ENCODE assay signal across 19 cellular contexts in the genomic region with DNA sequence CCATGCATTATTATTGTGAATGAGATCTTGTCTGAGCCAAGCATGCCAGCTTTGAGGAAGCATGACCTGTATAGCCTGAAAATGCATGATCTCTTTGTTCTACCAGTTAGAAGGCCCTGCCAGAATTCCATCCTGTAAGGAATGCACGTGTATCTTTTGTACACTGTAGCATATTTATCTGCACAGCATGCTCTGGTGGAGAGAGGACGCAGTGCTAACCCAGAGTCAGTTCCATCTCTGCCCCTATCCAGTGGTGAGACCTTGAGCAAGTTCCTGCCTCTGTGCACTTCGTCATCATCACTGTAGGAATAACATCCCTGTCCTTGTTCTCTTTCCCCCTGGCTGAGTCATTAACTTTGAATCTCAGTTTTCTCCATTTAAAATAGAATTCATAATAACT.
DNase-seq lines count a peak whose midpoint lies in the region; TF ChIP-seq lines count a peak whose summit lies in the region.
"Had no signal": no experiment of that assay in that cellular context is flagged by ENCODE, and none has a peak within 500 bp of the region (broad histone marks: within the 10 kb centered on the region; RNA-seq: fewer than 3 reads in every experiment).

No MANE protein-coding gene starts in this region.

- H3K27ac ChIP-seq in trophoblast cell (ENCODE audit: low read depth, low read length) (no peak overlapping the region), neural progenitor cell (no peak overlapping the region)
- H3K27ac ChIP-seq: BLaER1 had no signal

- H3K27me3 Mint-ChIP-seq in neural progenitor cell (ENCODE audit: insufficient read depth, low read depth): peaks cover 10% of the 10 kb centered on the region

- no peak overlapping the region for H3K18ac ChIP-seq in trophoblast cell (ENCODE audit: low read length)

- no peaks in the 10 kb centered on the region for H3K9me3 ChIP-seq in trophoblast cell (ENCODE audit: insufficient read depth, low read depth, low read length)
- H3K9me3 ChIP-seq in neural progenitor cell (ENCODE audit: low read depth): no peaks in the 10 kb centered on the region
- H3K9me3 ChIP-seq: BLaER1 had no signal

- H3K4me3 ChIP-seq in choroid plexus epithelial cell (ENCODE audit: low read depth, low read length): no peak overlapping the region
- no peak overlapping the region for H3K4me3 ChIP-seq in trophoblast cell (ENCODE audit: low read depth, low read length)
- H3K4me3 ChIP-seq in neural progenitor cell: no peak overlapping the region
- H3K4me3 ChIP-seq: BLaER1 had no signal

- H4K12ac ChIP-seq in trophoblast cell (ENCODE audit: low read depth, low read length): no peak overlapping the region

- H2BK120ac ChIP-seq in trophoblast cell (ENCODE audit: insufficient read depth, low read length, poor library complexity): no peak overlapping the region

- no peak overlapping the region for H2BK5ac ChIP-seq in trophoblast cell (ENCODE audit: low read depth, low read length, poor library complexity)

- TF ChIP-seq CTCF in choroid plexus epithelial cell (conservative IDR thresholded peaks at IDR 0.05; ENCODE audit: low read depth, low read length) (no peak), neural progenitor cell (IDR thresholded peaks at IDR 0.05) (no peak)

- no peak overlapping the region for H3K4me3 Mint-ChIP-seq in neural progenitor cell
- H3K4me3 Mint-ChIP-seq: CD14-positive monocyte; CD4-positive, alpha-beta memory T cell; HFFc6; IgD-negative memory B cell had no signal

- H2AK5ac ChIP-seq in trophoblast cell (ENCODE audit: low read length): no peak overlapping the region

- H3K4ac ChIP-seq in trophoblast cell (ENCODE audit: low read depth, low read length): no peak overlapping the region

- H2AFZ ChIP-seq in trophoblast cell (ENCODE audit: insufficient read depth, low read length, poor library complexity) (no peak overlapping the region), neural progenitor cell (replicated peaks) (no peak overlapping the region)

- H3K4me1 Mint-ChIP-seq in neural progenitor cell: no peaks in the 10 kb centered on the region
- H3K4me1 Mint-ChIP-seq: CD14-positive monocyte had no signal

- in situ Hi-C loops in SK-MEL-5 (cut with HindIII; ENCODE audit: low pct_unique_long_range_greater_than_20kb, low sequenced_read_pairs): no loop called here

- H3K79me2 ChIP-seq in trophoblast cell (ENCODE audit: control insufficient read depth, insufficient read depth, low read length, poor library complexity): no peaks in the 10 kb centered on the region
- no peaks in the 10 kb centered on the region for H3K79me2 ChIP-seq in neural progenitor cell (ENCODE audit: low read depth)

- no peak overlapping the region for H2BK12ac ChIP-seq in trophoblast cell (ENCODE audit: low read length)

- H3K4me2 ChIP-seq in trophoblast cell (ENCODE audit: low read length) (no peak overlapping the region), neural progenitor cell (no peak overlapping the region)
- H3K4me2 ChIP-seq: BLaER1 had no signal

- H3K23ac ChIP-seq in trophoblast cell (ENCODE audit: low read length): no peak overlapping the region

- no peak overlapping the region for H4K91ac ChIP-seq in trophoblast cell (ENCODE audit: low read depth, low read length)

- DNase-seq in EH (ENCODE audit: low read depth) (peak; percentile 8), SK-MEL-5 (ENCODE audit: low read depth, low spot score) (peak; percentile 49), choroid plexus epithelial cell (ENCODE audit: low read depth) (peak; percentile 3), trophoblast cell (peak; percentile 19 to 70), midbrain (lab: John Stamatoyannopoulos, UW) (no peak), GF-D8 (lab: John Stamatoyannopoulos, UW) (no peak), neural progenitor cell (ENCODE audit: low spot score) (no peak)
- no peak for DNase-seq in stimulated activated naive CD4-positive, alpha-beta T cell (lab: John Stamatoyannopoulos, UW)
- DNase-seq: 8988T; CD4-positive, alpha-beta memory T cell; DMS153; DMS79; EL; GOT3; H7; HFFc6 had no signal

- no peaks in the 10 kb centered on the region for H3K36me3 ChIP-seq in trophoblast cell (ENCODE audit: control insufficient read depth in 1 of 2, insufficient read depth in 2 of 2, low read length in 2 of 2)
- H3K36me3 ChIP-seq in neural progenitor cell: no peaks in the 10 kb centered on the region
- H3K36me3 ChIP-seq: BLaER1 had no signal

- H3K27ac Mint-ChIP-seq in neural progenitor cell: no peak overlapping the region
- H3K27ac Mint-ChIP-seq: CD4-positive, alpha-beta memory T cell; HFFc6; IgD-negative memory B cell had no signal

- no peaks in the 10 kb centered on the region for H4K20me1 ChIP-seq in neural progenitor cell (ENCODE audit: low read depth)
- H4K20me1 ChIP-seq: BLaER1 had no signal

- H3K36me3 Mint-ChIP-seq in neural progenitor cell: no peaks in the 10 kb centered on the region
- H3K36me3 Mint-ChIP-seq: CD14-positive monocyte; CD4-positive, alpha-beta memory T cell; IgD-negative memory B cell had no signal

- no peak overlapping the region for H4K8ac ChIP-seq in trophoblast cell (ENCODE audit: low read depth, low read length)

- H3F3A ChIP-seq in neural progenitor cell (ENCODE audit: low read depth): no peaks in the 10 kb centered on the region

- no peak overlapping the region for H3K14ac ChIP-seq in trophoblast cell (ENCODE audit: low read length)

- H3K4me1 ChIP-seq in trophoblast cell (ENCODE audit: control insufficient read depth in 1 of 2, insufficient read depth in 2 of 2, low read length in 2 of 2) (no peaks in the 10 kb centered on the region), neural progenitor cell (no peaks in the 10 kb centered on the region)
- H3K4me1 ChIP-seq: BLaER1 had no signal

- H3K9ac ChIP-seq in trophoblast cell (ENCODE audit: low read length) (no peak overlapping the region), neural progenitor cell (no peak overlapping the region)
- H3K9ac ChIP-seq: BLaER1 had no signal

- no peaks in the 10 kb centered on the region for H3K9me3 Mint-ChIP-seq in neural progenitor cell
- H3K9me3 Mint-ChIP-seq: CD4-positive, alpha-beta memory T cell; HFFc6; IgD-negative memory B cell had no signal

- no CpG with 5 or more reads among the region's 3 CpGs for WGBS in trophoblast cell (ENCODE audit: extremely low coverage, insufficient coverage, insufficient read length)

- H3K27me3 ChIP-seq in trophoblast cell (ENCODE audit: insufficient read depth, low read length) (no peaks in the 10 kb centered on the region), neural progenitor cell (no peaks in the 10 kb centered on the region)
- H3K27me3 ChIP-seq: BLaER1 had no signal

- no peaks in the 10 kb centered on the region for H3K79me1 ChIP-seq in trophoblast cell (ENCODE audit: low read length)

Comparison
In these comparisons a context has a peak if more than half of its experiments do, and no peak if none do; other contexts are left out.
1. DNase-seq: peak in EH (single experiment), SK-MEL-5 (single experiment), choroid plexus epithelial cell (single experiment) and trophoblast cell (2 of 2); none in midbrain (single experiment), GF-D8 (single experiment), neural progenitor cell (single experiment) and stimulated activated naive CD4-positive, alpha-beta T cell (0 of 6).